In genomic region chr19:16185925-16186234, GRCh38 we compare ENCODE assay signal across 9 cellular contexts. TPM values are rescaled to one million over a fixed set of nuclear protein-coding genes. Genes with fewer than 3 reads are reported as not detected.
A peak's percentile ranks its signal among the peaks of the same experiment; 100 is the strongest.
DNase-seq lines count a peak whose midpoint lies in the region; ATAC-seq, FAIRE-seq and TF ChIP-seq lines count a peak whose summit lies in the region.
"Had no signal": no experiment of that assay in that cellular context is flagged by ENCODE, and none has a peak within 500 bp of the region (broad histone marks: within the 10 kb centered on the region; RNA-seq: fewer than 3 reads in every experiment).

No MANE protein-coding gene starts in this region.

- H4K20me1 ChIP-seq in KMS-11 (ENCODE audit: insufficient read depth): no peaks in the 10 kb centered on the region
- no peaks in the 10 kb centered on the region for H4K20me1 ChIP-seq in keratinocyte (ENCODE audit: control insufficient read depth, extremely low read depth, insufficient read depth, low read length)

- no peak for TF ChIP-seq CTCF in CD8-positive, alpha-beta T cell (IDR thresholded peaks at IDR 0.05)
- 0 out of 2 replicates have a peak, but pooled peaks have one; percentile 30 for TF ChIP-seq CTCF in KMS-11 (conservative IDR thresholded peaks at IDR 0.05; ENCODE audit: low read depth, low read length)
- TF ChIP-seq CTCF in keratinocyte (optimal IDR thresholded peaks at IDR 0.05 in 1 of 3, IDR thresholded peaks at IDR 0.05 in 1 of 3, conservative IDR thresholded peaks at IDR 0.05 in 1 of 3; ENCODE audit: extremely low read depth in 1 of 3, insufficient read depth in 2 of 3, low read length in 3 of 3): peak; percentile 30 to 59 (median 51)
- peak in 1 of 6 experiments; percentile 14 for TF ChIP-seq CTCF in thyroid gland (IDR thresholded peaks at IDR 0.05)

- H3K9ac ChIP-seq in KMS-11 (peak overlapping the region; percentile 65; the same call in 1 of the 2 replicates), keratinocyte (ENCODE audit: control insufficient read depth, extremely low read depth, insufficient read depth, low read length) (peak overlapping the region; percentile 93)

- intact Hi-C loops in CD8-positive, alpha-beta T cell (cut with DNase I, micrococcal nuclease): loop anchor here (1.0 to 5.0 kb wide), 13 partner anchors 11 to 349 kb away; partner anchors contain the start of genes AP1M1 (in 2 of the 2), KLF2 (in 2 of the 2), RAB8A (in 2 of the 2) and C19orf44 (in 1 of the 2)
- intact Hi-C loops in thyroid gland (cut with DNase I): no loop called here

- peaks cover 18% of the 10 kb centered on the region for H3K79me2 ChIP-seq in KMS-11 (ENCODE audit: insufficient read depth, low read depth)
- peaks cover 34% of the 10 kb centered on the region for H3K79me2 ChIP-seq in keratinocyte (ENCODE audit: control insufficient read depth, insufficient read depth, low read length)

- no peaks in the 10 kb centered on the region for H3K9me3 ChIP-seq in CD8-positive, alpha-beta T cell (ENCODE audit: low read length)
- H3K9me3 ChIP-seq in keratinocyte (ENCODE audit: control insufficient read depth, low read depth, low read length) (no peaks in the 10 kb centered on the region), thyroid gland (no peaks in the 10 kb centered on the region)

- H2AFZ ChIP-seq in KMS-11 (ENCODE audit: low read depth) (peak overlapping the region; percentile 68), keratinocyte (ENCODE audit: control insufficient read depth, low read length) (no peak overlapping the region)

- POLR2A ChIA-PET in CD8-positive, alpha-beta T cell (lab: Charles Lee): interaction anchor here (0.6 to 2.2 kb wide), 17 partner anchors 9 to 310 kb away, joined by 3 to 18 read pairs (median 5); partner anchors contain the start of genes AP1M1, C19orf44, CALR3 and KLF2
- POLR2A ChIA-PET in activated naive CD8-positive, alpha-beta T cell treated with anti-CD3 and anti-CD28 coated beads, Interleukin-2, amount 10 ng/mL, durations not matched to agents 7 days and 5 days (lab: Charles Lee): interaction anchor here (0.6 to 2.0 kb wide), 15 partner anchors 9 to 453 kb away, joined by 3 to 16 read pairs (median 5); partner anchors contain the start of genes AP1M1, HSH2D and RAB8A

- H3K4me1 ChIP-seq in CD8-positive, alpha-beta T cell (ENCODE audit: insufficient read depth, low read length): peaks cover 19% of the 10 kb centered on the region
- peaks cover 12% of the 10 kb centered on the region for H3K4me1 ChIP-seq in KMS-11 (ENCODE audit: low read depth, poor library complexity, severe bottlenecking)
- H3K4me1 ChIP-seq in keratinocyte (ENCODE audit: control insufficient read depth, extremely low read depth, insufficient read depth, low read length): peaks cover 9% of the 10 kb centered on the region
- H3K4me1 ChIP-seq in thyroid gland: peaks cover 13 to 14% of the 10 kb centered on the region in 2 donors

- peak in 1 of 7 experiments; percentile 29 for DNase-seq in CD8-positive, alpha-beta T cell
- DNase-seq in activated naive CD8-positive, alpha-beta T cell treated with anti-CD3 and anti-CD28 coated beads, Interleukin-2, amount 10 ng/mL, durations not matched to agents 7 days and 5 days: no peak
- DNase-seq in keratinocyte (ENCODE audit: low read depth, low spot score) (no peak), thyroid gland (no peak), HuH-7 (ENCODE audit: low spot score) (no peak), amniotic stem cell (lab: John Stamatoyannopoulos, UW) (no peak)
- DNase-seq in stimulated activated CD4-positive, alpha-beta T cell treated with anti-CD3 and anti-CD28 coated beads, Interleukin-4, amount 100 ng/mL, for 1 hour: no peak

- FAIRE-seq in keratinocyte (lab: Jason Lieb, UNC): no peak

- H3K27me3 ChIP-seq in CD8-positive, alpha-beta T cell (ENCODE audit: insufficient read depth, low read length): no peaks in the 10 kb centered on the region
- H3K27me3 ChIP-seq in KMS-11 (ENCODE audit: insufficient read depth, low read depth): peaks cover 7% of the 10 kb centered on the region; the same call in 1 of the 2 replicates
- no peaks in the 10 kb centered on the region for H3K27me3 ChIP-seq in keratinocyte (ENCODE audit: control insufficient read depth, extremely low read depth, insufficient read depth, low read length)
- no peaks in the 10 kb centered on the region for H3K27me3 ChIP-seq in thyroid gland

- 1 to 2% methylated on average over 8 of the region's 8 CpGs for WGBS in thyroid gland, 2 donors

- no peaks in the 10 kb centered on the region for H3K9me1 ChIP-seq in keratinocyte (ENCODE audit: control insufficient read depth, extremely low read depth, insufficient read depth, low read length)

- peak overlapping the region; percentile 99 for H3K4me3 Mint-ChIP-seq in CD8-positive, alpha-beta T cell
- peak overlapping the region; percentile 95 for H3K4me3 Mint-ChIP-seq in activated naive CD8-positive, alpha-beta T cell treated with anti-CD3 and anti-CD28 coated beads, Interleukin-2, amount 10 ng/mL, durations not matched to agents 7 days and 5 days

- no peak for TF ChIP-seq POLR2A in thyroid gland (IDR thresholded peaks at IDR 0.05)

- CTCF ChIA-PET in CD8-positive, alpha-beta T cell (lab: Charles Lee): interaction anchor here (0.8 to 8.6 kb wide), 19 partner anchors 9 to 557 kb away, joined by 3 to 74 read pairs (median 7); no protein-coding TSS in a partner anchor

- dilution Hi-C loops in keratinocyte (cut with MboI; ENCODE audit: extremely low pct_ligation_motif_present, low sequenced_read_pairs): no loop called here

- no peak for ATAC-seq in CD8-positive, alpha-beta T cell
- ATAC-seq in activated naive CD8-positive, alpha-beta T cell treated with anti-CD3 and anti-CD28 coated beads, Interleukin-2, amount 10 ng/mL, durations not matched to agents 7 days and 5 days (ENCODE audit: low read depth): peak; percentile 2

- H3K27me3 Mint-ChIP-seq in CD8-positive, alpha-beta T cell (ENCODE audit: low read depth): peaks cover 2% of the 10 kb centered on the region
- H3K27me3 Mint-ChIP-seq in activated naive CD8-positive, alpha-beta T cell treated with anti-CD3 and anti-CD28 coated beads, Interleukin-2, amount 10 ng/mL, durations not matched to agents 7 days and 5 days: peaks cover 2% of the 10 kb centered on the region

- H3K9me3 Mint-ChIP-seq in CD8-positive, alpha-beta T cell: no peaks in the 10 kb centered on the region
- H3K9me3 Mint-ChIP-seq in activated naive CD8-positive, alpha-beta T cell treated with anti-CD3 and anti-CD28 coated beads, Interleukin-2, amount 10 ng/mL, durations not matched to agents 7 days and 5 days: no peaks in the 10 kb centered on the region

- H3K36me3 ChIP-seq in CD8-positive, alpha-beta T cell (ENCODE audit: insufficient read depth, low read length): peaks cover 27% of the 10 kb centered on the region
- H3K36me3 ChIP-seq in KMS-11 (ENCODE audit: insufficient read depth) (no peaks in the 10 kb centered on the region), keratinocyte (ENCODE audit: control insufficient read depth in 2 of 2, extremely low read depth in 1 of 2, insufficient read depth in 2 of 2, low read length in 2 of 2) (peaks cover 15 to 26% of the 10 kb centered on the region in 2 experiments), thyroid gland (peaks cover 16 to 18% of the 10 kb centered on the region in 2 donors)

- peak overlapping the region; percentile 81 for H3K27ac ChIP-seq in CD8-positive, alpha-beta T cell (ENCODE audit: low read depth, low read length)
- no peak overlapping the region for H3K27ac ChIP-seq in KMS-11
- H3K27ac ChIP-seq in keratinocyte (ENCODE audit: control insufficient read depth, insufficient read depth, low read length): peak overlapping the region; percentile 86
- H3K27ac ChIP-seq in thyroid gland: peak overlapping the region in 1 of 3 donors; percentile 37

- H3K4me2 ChIP-seq in KMS-11 (peak overlapping the region; percentile 82), keratinocyte (ENCODE audit: control insufficient read depth, extremely low read depth, insufficient read depth, low read depth, low read length) (peak overlapping the region; percentile 92)

- peak overlapping the region; percentile 95 for H3K27ac Mint-ChIP-seq in CD8-positive, alpha-beta T cell
- H3K27ac Mint-ChIP-seq in activated naive CD8-positive, alpha-beta T cell treated with anti-CD3 and anti-CD28 coated beads, Interleukin-2, amount 10 ng/mL, durations not matched to agents 7 days and 5 days: peak overlapping the region; percentile 92

- peaks cover 38% of the 10 kb centered on the region for H3K4me1 Mint-ChIP-seq in CD8-positive, alpha-beta T cell (ENCODE audit: low read depth)
- peaks cover 19% of the 10 kb centered on the region for H3K4me1 Mint-ChIP-seq in activated naive CD8-positive, alpha-beta T cell treated with anti-CD3 and anti-CD28 coated beads, Interleukin-2, amount 10 ng/mL, durations not matched to agents 7 days and 5 days

- H3K36me3 Mint-ChIP-seq in CD8-positive, alpha-beta T cell: peaks cover 45% of the 10 kb centered on the region
- H3K36me3 Mint-ChIP-seq in activated naive CD8-positive, alpha-beta T cell treated with anti-CD3 and anti-CD28 coated beads, Interleukin-2, amount 10 ng/mL, durations not matched to agents 7 days and 5 days: peaks cover 13% of the 10 kb centered on the region

- peak overlapping the region; percentile 90 for H3K4me3 ChIP-seq in CD8-positive, alpha-beta T cell (ENCODE audit: low read depth, low read length)
- H3K4me3 ChIP-seq in KMS-11 (IDR thresholded peaks at IDR 0.05; ENCODE audit: insufficient read depth, low read depth, low read length): no peak overlapping the region
- peak overlapping the region; percentile 95 to 97 (median 96) for H3K4me3 ChIP-seq in keratinocyte (ENCODE audit: control insufficient read depth in 2 of 3, extremely low read depth in 1 of 3, insufficient read depth in 2 of 3, low read depth in 1 of 3, low read length in 3 of 3)
- H3K4me3 ChIP-seq in thyroid gland (replicated peaks in 1 of 3): peak overlapping the region; percentile 42 to 91 (median 72)

RNA-seq across cellular contexts. Expression of gene FAM32A, which starts 0.7 kb away (rescaled TPM):
- total RNA-seq in CD8-positive, alpha-beta T cell: 10 to 100 TPM; 59.7 to 60.4 TPM
- 10 to 100 TPM; 61.4 to 63.4 TPM for total RNA-seq in activated naive CD8-positive, alpha-beta T cell treated with anti-CD3 and anti-CD28 coated beads, Interleukin-2, amount 10 ng/mL, durations not matched to agents 7 days and 5 days
- polyA plus RNA-seq in keratinocyte: 105 to 114 TPM (median 106 TPM) in 3 replicates
- polyA plus RNA-seq in keratinocyte (2011; ENCODE audit: low read depth): 105 TPM
- 137 and 141 TPM in 2 replicates for polyA plus RNA-seq in keratinocyte (2011; cell fraction: cytosol; rRNA removed)
- polyA plus RNA-seq in keratinocyte (2011; cell fraction: nucleus; rRNA removed): 66.6 and 67.2 TPM in 2 replicates
- 67.5 and 73.7 TPM in 2 replicates for polyA plus RNA-seq in keratinocyte (2012; ENCODE audit: low replicate concordance)
- polyA minus RNA-seq in keratinocyte: 29.5 to 43.8 TPM (median 40.4 TPM) in 3 replicates
- polyA minus RNA-seq in keratinocyte (2011; cell fraction: cytosol; rRNA and poly(A)+ RNA removed): 33.4 TPM
- polyA minus RNA-seq in keratinocyte (2011; cell fraction: nucleus; rRNA and poly(A)+ RNA removed): 14.0 and 15.7 TPM in 2 replicates
- 10 to 100 TPM; 67.9 to 93.9 (median 87.9) TPM for total RNA-seq in thyroid gland

RNA-seq across cellular contexts. Expression of gene AP1M1, which starts 11.8 kb away (rescaled TPM):
- 10 to 100 TPM; 76.2 to 83.4 TPM for total RNA-seq in CD8-positive, alpha-beta T cell
- total RNA-seq in activated naive CD8-positive, alpha-beta T cell treated with anti-CD3 and anti-CD28 coated beads, Interleukin-2, amount 10 ng/mL, durations not matched to agents 7 days and 5 days: 100 to 1,000 TPM; 132 to 135 TPM
- 27.7 to 44.7 TPM (median 28.7 TPM) in 3 replicates for polyA plus RNA-seq in keratinocyte
- polyA plus RNA-seq in keratinocyte (2011; ENCODE audit: low read depth): 19.0 TPM
- 30.3 and 44.2 TPM in 2 replicates for polyA plus RNA-seq in keratinocyte (2011; cell fraction: cytosol; rRNA removed)
- polyA plus RNA-seq in keratinocyte (2011; cell fraction: nucleus; rRNA removed): 43.1 and 49.9 TPM in 2 replicates
- 26.4 and 51.7 TPM in 2 replicates for polyA plus RNA-seq in keratinocyte (2012; ENCODE audit: low replicate concordance)
- 27.8 to 80.5 TPM (median 32.7 TPM) in 3 replicates for polyA minus RNA-seq in keratinocyte
- 55.8 TPM for polyA minus RNA-seq in keratinocyte (2011; cell fraction: cytosol; rRNA and poly(A)+ RNA removed)
- polyA minus RNA-seq in keratinocyte (2011; cell fraction: nucleus; rRNA and poly(A)+ RNA removed): 30.1 and 42.7 TPM in 2 replicates
- total RNA-seq in thyroid gland: 10 to 100 TPM; 52.0 to 83.0 (median 56.3) TPM

RNA-seq across cellular contexts. Expression of gene CIB3, which starts 12.6 kb away (rescaled TPM):
- not detected for total RNA-seq in CD8-positive, alpha-beta T cell
- total RNA-seq in activated naive CD8-positive, alpha-beta T cell treated with anti-CD3 and anti-CD28 coated beads, Interleukin-2, amount 10 ng/mL, durations not matched to agents 7 days and 5 days: not detected
- not detected in 3 replicates for polyA plus RNA-seq in keratinocyte
- polyA plus RNA-seq in keratinocyte (2011; ENCODE audit: low read depth): not detected
- not detected in 2 replicates for polyA plus RNA-seq in keratinocyte (2011; cell fraction: cytosol; rRNA removed)
- polyA plus RNA-seq in keratinocyte (2011; cell fraction: nucleus; rRNA removed): not detected in 2 replicates
- not detected in 2 replicates for polyA plus RNA-seq in keratinocyte (2012; ENCODE audit: low replicate concordance)
- not detected in 3 replicates for polyA minus RNA-seq in keratinocyte
- polyA minus RNA-seq in keratinocyte (2011; cell fraction: cytosol; rRNA and poly(A)+ RNA removed): not detected
- not detected in 2 replicates for polyA minus RNA-seq in keratinocyte (2011; cell fraction: nucleus; rRNA and poly(A)+ RNA removed)
- not detected for total RNA-seq in thyroid gland
- total RNA-seq: LHCN-M2 had no signal

RNA-seq across cellular contexts. Expression of gene HSH2D, which starts 42.4 kb away (rescaled TPM):
- 10 to 100 TPM; 35.9 to 37.5 TPM for total RNA-seq in CD8-positive, alpha-beta T cell
- total RNA-seq in activated naive CD8-positive, alpha-beta T cell treated with anti-CD3 and anti-CD28 coated beads, Interleukin-2, amount 10 ng/mL, durations not matched to agents 7 days and 5 days: 10 to 100 TPM; 72.5 to 80.6 TPM
- polyA plus RNA-seq in keratinocyte: 0.90 to 1.9 TPM (median 1.1 TPM) in 3 replicates
- polyA plus RNA-seq in keratinocyte (2011; ENCODE audit: low read depth): not detected
- polyA plus RNA-seq in keratinocyte (2011; cell fraction: cytosol; rRNA removed): 0.36 and 0.75 TPM in 2 replicates
- 1.0 and 1.5 TPM in 2 replicates for polyA plus RNA-seq in keratinocyte (2011; cell fraction: nucleus; rRNA removed)
- polyA plus RNA-seq in keratinocyte (2012; ENCODE audit: low replicate concordance): 0.23 and 1.4 TPM in 2 replicates
- polyA minus RNA-seq in keratinocyte: 0.89 to 1.9 TPM (median 1.5 TPM) in 3 replicates
- not detected for polyA minus RNA-seq in keratinocyte (2011; cell fraction: cytosol; rRNA and poly(A)+ RNA removed)
- polyA minus RNA-seq in keratinocyte (2011; cell fraction: nucleus; rRNA and poly(A)+ RNA removed): 0.63 TPM in 1 of 2 replicates, not detected in the other
- total RNA-seq in thyroid gland: 1 to 10 TPM in 3 of 4 donors, under 1 TPM in 1; 0.94 to 4.6 (median 2.5) TPM
- total RNA-seq: LHCN-M2 had no signal
